In genomic region chr4:89285735-89286134, GRCh38 we compare ENCODE assay signal across 1 cellular context.
TF ChIP-seq lines count a peak whose summit lies in the region.

No MANE protein-coding gene starts in this region.

TF ChIP-seq in HepG2, 621 proteins besides CTCF, POLR2A, EP300 and RAD21:
- TF ChIP-seq RBM22 (optimal IDR thresholded peaks at IDR 0.05; ENCODE audit: low read length): no peak
- no peak for TF ChIP-seq CENPBD1 (CRISPR knock-in tag; IDR thresholded peaks at IDR 0.05; ENCODE audit: borderline replicate concordance, low read depth)
- TF ChIP-seq ZNF207 (IDR thresholded peaks at IDR 0.05; ENCODE audit: borderline replicate concordance): no peak
- no peak for TF ChIP-seq MAZ (IDR thresholded peaks at IDR 0.05; ENCODE audit: borderline replicate concordance, low read depth, low read length)
- no peak for TF ChIP-seq MAZ (CRISPR knock-in tag; IDR thresholded peaks at IDR 0.05; ENCODE audit: low read depth)
- no peak for TF ChIP-seq ZNF660 (CRISPR knock-in tag; IDR thresholded peaks at IDR 0.05; ENCODE audit: borderline replicate concordance, low read depth)
- no peak for TF ChIP-seq AGO2 (optimal IDR thresholded peaks at IDR 0.05; ENCODE audit: low read depth, low read length)
- TF ChIP-seq SMC3 (IDR thresholded peaks at IDR 0.05; ENCODE audit: low read length): no peak
- TF ChIP-seq ASH2L (IDR thresholded peaks at IDR 0.05; ENCODE audit: insufficient read length, low read depth, low read length): no peak
- no peak for TF ChIP-seq ZFP1 (CRISPR knock-in tag; IDR thresholded peaks at IDR 0.05)
- TF ChIP-seq ZNF619 (CRISPR knock-in tag; IDR thresholded peaks at IDR 0.05): no peak
- TF ChIP-seq HDAC2 (CRISPR knock-in tag; IDR thresholded peaks at IDR 0.05): no peak
- no peak for TF ChIP-seq CBX5 (CRISPR knock-in tag; IDR thresholded peaks at IDR 0.05; ENCODE audit: borderline replicate concordance)
- TF ChIP-seq DDIT3 (CRISPR knock-in tag; IDR thresholded peaks at IDR 0.05): no peak
- no peak for TF ChIP-seq HIC2 (CRISPR knock-in tag; IDR thresholded peaks at IDR 0.05; ENCODE audit: low read depth)
- TF ChIP-seq TOE1 (CRISPR knock-in tag; IDR thresholded peaks at IDR 0.05): no peak
- no peak for TF ChIP-seq DNMT1 (CRISPR knock-in tag; IDR thresholded peaks at IDR 0.05)
- no peak for TF ChIP-seq ZNF841 (CRISPR knock-in tag; IDR thresholded peaks at IDR 0.05; ENCODE audit: borderline replicate concordance)
- TF ChIP-seq ZBTB42 (CRISPR knock-in tag; IDR thresholded peaks at IDR 0.05): no peak
